ENCODE assay signal across 8 cellular contexts in genomic region chr11:69640260-69640994, GRCh38. TPM values are rescaled to one million over a fixed set of nuclear protein-coding genes. Genes with fewer than 3 reads are reported as not detected.
DNase-seq lines count a peak whose midpoint lies in the region; ATAC-seq, FAIRE-seq and TF ChIP-seq lines count a peak whose summit lies in the region.

No MANE protein-coding gene starts in this region.

- no peak for FAIRE-seq in keratinocyte (lab: Jason Lieb, UNC)

- H3K9ac ChIP-seq in keratinocyte (ENCODE audit: control insufficient read depth, extremely low read depth, insufficient read depth, low read length) (peak overlapping the region; percentile 85), stomach smooth muscle (ENCODE audit: low read length in 2 of 2) (no peak overlapping the region)

- POLR2A ChIA-PET in activated CD4-positive, alpha-beta T cell treated with anti-CD3 and anti-CD28 coated beads, Interleukin-2, amount 10 ng/mL, durations not matched to agents 7 days and 5 days (lab: Charles Lee), result no interaction called here

- H3K27me3 ChIP-seq in keratinocyte (ENCODE audit: control insufficient read depth, extremely low read depth, insufficient read depth, low read length), result peaks cover 12% of the 10 kb centered on the region
- peaks cover 32 to 76% of the 10 kb centered on the region in 2 donors for H3K27me3 ChIP-seq in stomach smooth muscle (ENCODE audit: control insufficient read depth in 1 of 2, insufficient read depth in 2 of 2, low read length in 2 of 2)

- CTCF ChIA-PET in activated CD4-positive, alpha-beta T cell treated with anti-CD3 and anti-CD28 coated beads, Interleukin-2, amount 10 ng/mL, durations not matched to agents 7 days and 5 days (lab: Charles Lee), result no interaction called here

- H3K4me1 Mint-ChIP-seq in activated CD4-positive, alpha-beta T cell treated with anti-CD3 and anti-CD28 coated beads, Interleukin-2, amount 10 ng/mL, durations not matched to agents 7 days and 5 days, result peaks cover 23% of the 10 kb centered on the region

- H4K20me1 ChIP-seq in keratinocyte (ENCODE audit: control insufficient read depth, extremely low read depth, insufficient read depth, low read length), result peaks cover 19% of the 10 kb centered on the region

- ATAC-seq in HG03439 (IDR thresholded peaks at IDR 0.05; ENCODE audit: unreplicated experiment), result no peak

- peak in 1 of 3 experiments; percentile 1 for TF ChIP-seq CTCF in keratinocyte (optimal IDR thresholded peaks at IDR 0.05 in 1 of 3, IDR thresholded peaks at IDR 0.05 in 1 of 3, conservative IDR thresholded peaks at IDR 0.05 in 1 of 3; ENCODE audit: extremely low read depth in 1 of 3, insufficient read depth in 2 of 3, low read length in 3 of 3)

- no peaks in the 10 kb centered on the region for H3K9me1 ChIP-seq in keratinocyte (ENCODE audit: control insufficient read depth, extremely low read depth, insufficient read depth, low read length)

- H3K9me3 ChIP-seq in keratinocyte (ENCODE audit: control insufficient read depth, low read depth, low read length), result no peaks in the 10 kb centered on the region
- H3K9me3 ChIP-seq in stomach smooth muscle (ENCODE audit: control insufficient read depth in 2 of 2, low read length in 2 of 2), result no peaks in the 10 kb centered on the region

- H3K36me3 ChIP-seq in keratinocyte (ENCODE audit: control insufficient read depth in 2 of 2, extremely low read depth in 1 of 2, insufficient read depth in 2 of 2, low read length in 2 of 2), result peaks cover 16 to 17% of the 10 kb centered on the region in 2 experiments
- no peaks in the 10 kb centered on the region for H3K36me3 ChIP-seq in stomach smooth muscle (ENCODE audit: control insufficient read depth in 2 of 2, insufficient read depth in 2 of 2, low read length in 2 of 2)

- no peak overlapping the region for H3K27ac Mint-ChIP-seq in activated CD4-positive, alpha-beta T cell treated with anti-CD3 and anti-CD28 coated beads, Interleukin-2, amount 10 ng/mL, durations not matched to agents 7 days and 5 days

- peak overlapping the region; percentile 86 for H3K27ac ChIP-seq in keratinocyte (ENCODE audit: control insufficient read depth, insufficient read depth, low read length)
- H3K27ac ChIP-seq in stomach smooth muscle (ENCODE audit: low read length), result no peak overlapping the region

- no peak for DNase-seq in activated CD4-positive, alpha-beta T cell treated with anti-CD3 and anti-CD28 coated beads, Interleukin-2, amount 10 ng/mL, durations not matched to agents 7 days and 5 days
- no peak for DNase-seq in activated CD4-positive, alpha-beta T cell treated with anti-CD3 and anti-CD28 coated beads, Interleukin-2, amount 50 U/mL, for 1 hour
- DNase-seq in astrocyte of the hippocampus (ENCODE audit: low read depth, low spot score) (peak; percentile 57), keratinocyte (ENCODE audit: low read depth, low spot score) (no peak), NCI-H82 treated with DMSO at 0.1 percent for 48 hours (lab: John Stamatoyannopoulos, UW; ENCODE audit: unreplicated experiment) (no peak), NCI-H1417 treated with DMSO at 0.1 percent for 48 hours (lab: John Stamatoyannopoulos, UW) (no peak)

- peak overlapping the region; percentile 68 for H2AFZ ChIP-seq in keratinocyte (ENCODE audit: control insufficient read depth, low read length)

- H3K27me3 Mint-ChIP-seq in activated CD4-positive, alpha-beta T cell treated with anti-CD3 and anti-CD28 coated beads, Interleukin-2, amount 10 ng/mL, durations not matched to agents 7 days and 5 days, result peaks cover 51% of the 10 kb centered on the region

- H3K36me3 Mint-ChIP-seq in activated CD4-positive, alpha-beta T cell treated with anti-CD3 and anti-CD28 coated beads, Interleukin-2, amount 10 ng/mL, durations not matched to agents 7 days and 5 days (ENCODE audit: low read depth), result no peaks in the 10 kb centered on the region

- peak overlapping the region; percentile 72 to 79 (median 73) for H3K4me3 ChIP-seq in keratinocyte (ENCODE audit: control insufficient read depth in 2 of 3, extremely low read depth in 1 of 3, insufficient read depth in 2 of 3, low read depth in 1 of 3, low read length in 3 of 3)
- peak overlapping the region; percentile 43 to 76 for H3K4me3 ChIP-seq in stomach smooth muscle (ENCODE audit: low read length in 2 of 2)

- peak overlapping the region; percentile 99 for H3K4me2 ChIP-seq in keratinocyte (ENCODE audit: control insufficient read depth, extremely low read depth, insufficient read depth, low read depth, low read length)

- peaks cover 31% of the 10 kb centered on the region for H3K4me1 ChIP-seq in keratinocyte (ENCODE audit: control insufficient read depth, extremely low read depth, insufficient read depth, low read length)
- peaks cover 73% of the 10 kb centered on the region for H3K4me1 ChIP-seq in stomach smooth muscle (ENCODE audit: control insufficient read depth, insufficient read depth, low read length)

- peak overlapping the region; percentile 39 for H3K4me3 Mint-ChIP-seq in activated CD4-positive, alpha-beta T cell treated with anti-CD3 and anti-CD28 coated beads, Interleukin-2, amount 10 ng/mL, durations not matched to agents 7 days and 5 days

- H3K79me2 ChIP-seq in keratinocyte (ENCODE audit: control insufficient read depth, insufficient read depth, low read length), result peaks cover 38% of the 10 kb centered on the region

- dilution Hi-C loops in keratinocyte (cut with MboI; ENCODE audit: extremely low pct_ligation_motif_present, low sequenced_read_pairs), result no loop called here

- H3K9me3 Mint-ChIP-seq in activated CD4-positive, alpha-beta T cell treated with anti-CD3 and anti-CD28 coated beads, Interleukin-2, amount 10 ng/mL, durations not matched to agents 7 days and 5 days, result no peaks in the 10 kb centered on the region

RNA-seq across cellular contexts. Expression of gene CCND1, which starts 0.5 kb away (rescaled TPM):
- total RNA-seq in activated CD4-positive, alpha-beta T cell treated with anti-CD3 and anti-CD28 coated beads, Interleukin-2, amount 10 ng/mL, durations not matched to agents 7 days and 5 days, result under 1 TPM; 0.21 to 0.42 TPM
- polyA plus RNA-seq in keratinocyte, result 124 to 216 TPM (median 193 TPM) in 3 replicates
- 40.4 TPM for polyA plus RNA-seq in keratinocyte (2011; ENCODE audit: low read depth)
- 179 and 282 TPM in 2 replicates for polyA plus RNA-seq in keratinocyte (2011; cell fraction: cytosol; rRNA removed)
- polyA plus RNA-seq in keratinocyte (2011; cell fraction: nucleus; rRNA removed), result 241 and 313 TPM in 2 replicates
- 64.5 and 271 TPM in 2 replicates for polyA plus RNA-seq in keratinocyte (2012; ENCODE audit: low replicate concordance)
- polyA minus RNA-seq in keratinocyte, result 189 to 848 TPM (median 232 TPM) in 3 replicates
- 639 TPM for polyA minus RNA-seq in keratinocyte (2011; cell fraction: cytosol; rRNA and poly(A)+ RNA removed)
- polyA minus RNA-seq in keratinocyte (2011; cell fraction: nucleus; rRNA and poly(A)+ RNA removed), result 278 and 320 TPM in 2 replicates

RNA-seq across cellular contexts. Expression of gene LTO1, which starts 34.7 kb away (rescaled TPM):
- 10 to 100 TPM; 30.7 to 34.0 TPM for total RNA-seq in activated CD4-positive, alpha-beta T cell treated with anti-CD3 and anti-CD28 coated beads, Interleukin-2, amount 10 ng/mL, durations not matched to agents 7 days and 5 days
- 19.8 to 24.3 TPM (median 22.9 TPM) in 3 replicates for polyA plus RNA-seq in keratinocyte
- 18.0 TPM for polyA plus RNA-seq in keratinocyte (2011; ENCODE audit: low read depth)
- 14.2 and 16.1 TPM in 2 replicates for polyA plus RNA-seq in keratinocyte (2011; cell fraction: cytosol; rRNA removed)
- 49.3 and 58.7 TPM in 2 replicates for polyA plus RNA-seq in keratinocyte (2011; cell fraction: nucleus; rRNA removed)
- polyA plus RNA-seq in keratinocyte (2012; ENCODE audit: low replicate concordance), result 14.2 and 15.2 TPM in 2 replicates
- polyA minus RNA-seq in keratinocyte, result 8.4 to 11.2 TPM (median 10.8 TPM) in 3 replicates
- polyA minus RNA-seq in keratinocyte (2011; cell fraction: cytosol; rRNA and poly(A)+ RNA removed), result 5.6 TPM
- polyA minus RNA-seq in keratinocyte (2011; cell fraction: nucleus; rRNA and poly(A)+ RNA removed), result 15.1 and 16.9 TPM in 2 replicates
